Comparison of ENCODE assay signal across 7 cellular contexts in the genomic region with DNA sequence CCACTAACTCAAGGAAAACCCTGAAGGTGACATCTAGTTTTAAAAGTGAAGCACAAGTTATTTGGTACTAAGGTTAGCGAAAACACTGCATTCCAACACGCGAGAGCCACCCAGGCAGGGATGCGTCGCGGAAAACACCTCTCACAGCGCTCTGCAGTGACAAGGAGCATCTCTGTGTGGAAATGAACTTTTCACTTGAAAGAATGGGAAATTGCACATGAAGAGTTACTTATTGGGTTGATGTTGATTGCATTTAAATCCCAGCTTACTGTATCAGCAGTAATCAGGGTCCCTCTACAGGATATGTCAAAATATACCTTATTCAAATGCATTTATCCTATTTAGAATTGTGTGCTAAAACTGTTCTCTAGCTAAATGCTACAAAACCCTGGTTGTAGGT.
DNase-seq lines count a peak whose midpoint lies in the region; ATAC-seq and TF ChIP-seq lines count a peak whose summit lies in the region.

No MANE protein-coding gene starts in this region.

- H3K27ac ChIP-seq in SK-N-MC, result peak overlapping the region; percentile 84
- peak overlapping the region; percentile 70 for H3K27ac ChIP-seq in hepatocyte
- H3K27ac ChIP-seq in smooth muscle cell (ENCODE audit: low read depth), result peak overlapping the region; percentile 64

- H3K9me3 ChIP-seq in SK-N-MC (ENCODE audit: low read depth, low read length), result no peaks in the 10 kb centered on the region
- no peaks in the 10 kb centered on the region for H3K9me3 ChIP-seq in hepatocyte (ENCODE audit: low read depth)
- H3K9me3 ChIP-seq in smooth muscle cell (replicated peaks; ENCODE audit: low read depth), result no peaks in the 10 kb centered on the region

- no peaks in the 10 kb centered on the region for H3K9me3 Mint-ChIP-seq in HFFc6
- no peaks in the 10 kb centered on the region for H3K9me3 Mint-ChIP-seq in activated naive CD8-positive, alpha-beta T cell treated with anti-CD3 and anti-CD28 coated beads, Interleukin-2, amount 50 U/mL, for 24 hours

- H3K9ac ChIP-seq in SK-N-MC (ENCODE audit: insufficient read length) (peak overlapping the region; percentile 88), smooth muscle cell (ENCODE audit: low read depth) (no peak overlapping the region)

- H3K27me3 ChIP-seq in hepatocyte, result peaks cover 28% of the 10 kb centered on the region
- H3K27me3 ChIP-seq in smooth muscle cell (ENCODE audit: low read depth), result peaks cover 15% of the 10 kb centered on the region

- H3K36me3 ChIP-seq in SK-N-MC (ENCODE audit: insufficient read depth, low read length) (no peaks in the 10 kb centered on the region), hepatocyte (replicated peaks; ENCODE audit: insufficient read depth, low read depth) (no peaks in the 10 kb centered on the region), smooth muscle cell (ENCODE audit: low read depth) (no peaks in the 10 kb centered on the region)

- peaks cover 76% of the 10 kb centered on the region for H3K4me1 Mint-ChIP-seq in HFFc6 (ENCODE audit: low read depth)
- no peaks in the 10 kb centered on the region for H3K4me1 Mint-ChIP-seq in activated naive CD8-positive, alpha-beta T cell treated with anti-CD3 and anti-CD28 coated beads, Interleukin-2, amount 50 U/mL, for 24 hours

- H3K4me2 ChIP-seq in hepatocyte (peak overlapping the region; percentile 83), smooth muscle cell (peak overlapping the region; percentile 84)

- H3K79me2 ChIP-seq in hepatocyte (peaks cover 18% of the 10 kb centered on the region), smooth muscle cell (ENCODE audit: low read depth) (no peaks in the 10 kb centered on the region)

- peak overlapping the region; percentile 86 for H3K27ac Mint-ChIP-seq in HFFc6
- no peak overlapping the region for H3K27ac Mint-ChIP-seq in activated naive CD8-positive, alpha-beta T cell treated with anti-CD3 and anti-CD28 coated beads, Interleukin-2, amount 50 U/mL, for 24 hours

- no peak for ATAC-seq in HG02623 (IDR thresholded peaks at IDR 0.05; ENCODE audit: unreplicated experiment)
- ATAC-seq in activated naive CD8-positive, alpha-beta T cell treated with anti-CD3 and anti-CD28 coated beads, Interleukin-2, amount 50 U/mL, for 24 hours, result no peak

- TF ChIP-seq CTCF in HFFc6 (IDR thresholded peaks at IDR 0.05) (peak; percentile 60), hepatocyte (IDR thresholded peaks at IDR 0.05; ENCODE audit: poor library complexity) (peak; percentile 39), smooth muscle cell (IDR thresholded peaks at IDR 0.05; ENCODE audit: borderline replicate concordance, insufficient read depth, poor library complexity, severe bottlenecking) (no peak)

- H3K4me1 ChIP-seq in hepatocyte (ENCODE audit: insufficient read depth) (peaks cover 10% of the 10 kb centered on the region), smooth muscle cell (ENCODE audit: low read depth) (peaks cover 17% of the 10 kb centered on the region)

- H3K27me3 Mint-ChIP-seq in HFFc6 (ENCODE audit: insufficient read depth), result no peaks in the 10 kb centered on the region; the same call in 1 of the 2 replicates
- peaks cover 50% of the 10 kb centered on the region for H3K27me3 Mint-ChIP-seq in activated naive CD8-positive, alpha-beta T cell treated with anti-CD3 and anti-CD28 coated beads, Interleukin-2, amount 50 U/mL, for 24 hours

- H3K9me2 ChIP-seq in hepatocyte (replicated peaks; ENCODE audit: insufficient read depth), result no peaks in the 10 kb centered on the region

- H3K4me3 Mint-ChIP-seq in HFFc6, result peak overlapping the region; percentile 98
- H3K4me3 Mint-ChIP-seq in activated naive CD8-positive, alpha-beta T cell treated with anti-CD3 and anti-CD28 coated beads, Interleukin-2, amount 50 U/mL, for 24 hours, result no peak overlapping the region

- DNase-seq in HFFc6 (peak; percentile 39), SK-N-MC (ENCODE audit: low read depth, low spot score) (peak; percentile 79), hepatocyte (ENCODE audit: low spot score) (peak; percentile 10), smooth muscle cell (lab: John Stamatoyannopoulos, UW; ENCODE audit: unreplicated experiment) (no peak)
- no peak for DNase-seq in activated naive CD8-positive, alpha-beta T cell treated with anti-CD3 and anti-CD28 coated beads, Interleukin-2, amount 50 U/mL, for 24 hours
- DNase-seq in stimulated activated naive CD4-positive, alpha-beta T cell treated with Interleukin-2 at 50 U/mL for 16 hours (lab: John Stamatoyannopoulos, UW), result no peak

- no peaks in the 10 kb centered on the region for H3K36me3 Mint-ChIP-seq in HFFc6 (ENCODE audit: low read depth)
- H3K36me3 Mint-ChIP-seq in activated naive CD8-positive, alpha-beta T cell treated with anti-CD3 and anti-CD28 coated beads, Interleukin-2, amount 50 U/mL, for 24 hours (ENCODE audit: low read depth), result no peaks in the 10 kb centered on the region

- H3K4me3 ChIP-seq in SK-N-MC, result peak overlapping the region; percentile 89
- peak overlapping the region; percentile 25 for H3K4me3 ChIP-seq in hepatocyte
- H3K4me3 ChIP-seq in smooth muscle cell, result peak overlapping the region; percentile 59

- H3F3A ChIP-seq in smooth muscle cell (ENCODE audit: low read depth), result no peaks in the 10 kb centered on the region

- H4K20me1 ChIP-seq in hepatocyte (ENCODE audit: insufficient read depth, poor library complexity, severe bottlenecking) (no peaks in the 10 kb centered on the region), smooth muscle cell (ENCODE audit: low read depth) (no peaks in the 10 kb centered on the region)

- H2AFZ ChIP-seq in hepatocyte (no peak overlapping the region), smooth muscle cell (ENCODE audit: low read depth) (no peak overlapping the region)

- 19% methylated on average over 7 of the region's 7 CpGs for WGBS in hepatocyte (ENCODE audit: low lambda C conversion rate, missing lambda C conversion rate)
- WGBS in smooth muscle cell (ENCODE audit: low lambda C conversion rate), result 17% methylated on average over 7 of the region's 7 CpGs

Comparison
In these comparisons a context has a peak if more than half of its experiments do, and no peak if none do; other contexts are left out.
1. DNase-seq: peak in HFFc6 (single experiment), SK-N-MC (single experiment) and hepatocyte (single experiment); none in smooth muscle cell (single experiment), activated naive CD8-positive, alpha-beta T cell treated with anti-CD3 and anti-CD28 coated beads, Interleukin-2, amount 50 U/mL, for 24 hours (single experiment) and stimulated activated naive CD4-positive, alpha-beta T cell treated with Interleukin-2 at 50 U/mL for 16 hours (single experiment).
2. H3K4me3 ChIP-seq: peak in every context shown above with its lines; median percentile 89 in SK-N-MC; 59 in smooth muscle cell; 25 in hepatocyte.
3. Peak in every context shown above with its lines, with median percentiles within 50 percentile points of each other: H3K27ac ChIP-seq.